Comparison of ENCODE assay signal across 18 cellular contexts in genomic region chr11:2726964-2727363, GRCh38.
"Had no signal": no experiment of that assay in that cellular context is flagged by ENCODE, and none has a peak within 500 bp of the region (broad histone marks: within the 10 kb centered on the region; RNA-seq: fewer than 3 reads in every experiment).

No MANE protein-coding gene starts in this region.

- H3K36me3 ChIP-seq: suprapubic skin, upper lobe of left lung had no signal

- H3K9me3 ChIP-seq: suprapubic skin, upper lobe of left lung had no signal

- H3K27me3 ChIP-seq: suprapubic skin, upper lobe of left lung had no signal

- H3K4me3 ChIP-seq: suprapubic skin, upper lobe of left lung had no signal

- H3K27ac ChIP-seq: suprapubic skin, upper lobe of left lung had no signal

- ATAC-seq: activated CD8-positive, alpha-beta T cell treated with anti-CD3 and anti-CD28 coated beads, Interleukin-2, amount 10 ng/mL, durations not matched to agents 7 days and 5 days; esophagus mucosa; left lobe of liver; naive thymus-derived CD4-positive, alpha-beta T cell had no signal

- DNase-seq: activated CD4-positive, alpha-beta T cell treated with anti-CD3 and anti-CD28 coated beads, Interleukin-2, amount 10 ng/mL, durations not matched to agents 7 days and 5 days; activated CD8-positive, alpha-beta T cell treated with anti-CD3 and anti-CD28 coated beads, Interleukin-2, amount 10 ng/mL, durations not matched to agents 7 days and 5 days; activated naive CD4-positive, alpha-beta T cell treated with anti-CD3 and anti-CD28 coated beads for 36 hours; activated T-cell treated with anti-CD3 and anti-CD28 coated beads, Interleukin-2, amount 50 U/mL, for 24 hours; anterior cingulate cortex; effector CD8-positive, alpha-beta T cell; hypothalamus; naive thymus-derived CD4-positive, alpha-beta T cell; posterior cingulate gyrus; stimulated activated CD4-positive, alpha-beta T cell treated with anti-CD3 and anti-CD28 coated beads, Interleukin-12 subunit alpha, Interleukin-12 subunit beta, amount 100 ng/mL, for 4 hours; stimulated activated CD4-positive, alpha-beta T cell treated with anti-CD3 and anti-CD28 coated beads, Interleukin-1b, Interleukin-23, amount 100 ng/mL, for 48 hours; stimulated activated CD8-positive, alpha-beta memory T cell treated with anti-CD3 and anti-CD28 coated beads, Interleukin-4, amount 100 ng/mL, for 48 hours; stimulated activated naive CD4-positive, alpha-beta T cell treated with Interleukin-2 at 50 U/mL for 16 hours; T1000; upper lobe of left lung had no signal
